Comparison of ENCODE assay signal across 8 cellular contexts in genomic region chr12:48681738-48682532, GRCh38. TPM values are rescaled to one million over a fixed set of nuclear protein-coding genes. Genes with fewer than 3 reads are reported as not detected.
A peak's percentile ranks its signal among the peaks of the same experiment; 100 is the strongest.
DNase-seq lines count a peak whose midpoint lies in the region; ATAC-seq and TF ChIP-seq lines count a peak whose summit lies in the region.

Gene KANSL2 (minus strand): TSS chr12:48682238. CDS start chr12:48681632, 606 bp downstream.

- H3K27me3 ChIP-seq in left ventricle myocardium inferior (ENCODE audit: low read depth) (no peaks in the 10 kb centered on the region), prostate gland (replicated peaks; ENCODE audit: insufficient read depth) (no peaks in the 10 kb centered on the region)

- WGBS in prostate gland = under 1% methylated on average over 63 of the region's 63 CpGs
- under 1% methylated on average over 63 of the region's 63 CpGs for WGBS in urinary bladder

- intact Hi-C loops in left ventricle myocardium inferior (cut with micrococcal nuclease) = no loop called here
- intact Hi-C loops in prostate gland (cut with DNase I) = loop anchor here (1.0 kb wide), 1 partner anchor 34 kb away; the partner anchor contains the start of gene CCNT1

- no peaks in the 10 kb centered on the region for H3K9me3 ChIP-seq in left ventricle myocardium inferior (replicated peaks)
- H3K9me3 ChIP-seq in prostate gland = no peaks in the 10 kb centered on the region

- peak; percentile 98 for TF ChIP-seq POLR2A in prostate gland (IDR thresholded peaks at IDR 0.05)

- DNase-seq in NCI-H187 (lab: John Stamatoyannopoulos, UW) (peak; percentile 94 to 98), T-helper 2 cell (peak; percentile 86 to 99 (median 96)), left ventricle myocardium inferior (peak; percentile 98), prostate gland (ENCODE audit: low spot score) (peak; percentile 99)

- peaks cover 34% of the 10 kb centered on the region for H3K36me3 ChIP-seq in left ventricle myocardium inferior
- H3K36me3 ChIP-seq in prostate gland = no peaks in the 10 kb centered on the region
- peaks cover 5% of the 10 kb centered on the region for H3K36me3 ChIP-seq in urinary bladder (ENCODE audit: insufficient read depth)

- H3K4me1 ChIP-seq in left ventricle myocardium inferior (peaks cover 57% of the 10 kb centered on the region), prostate gland (replicated peaks) (no peaks in the 10 kb centered on the region), urinary bladder (ENCODE audit: insufficient read depth) (peaks cover 4% of the 10 kb centered on the region)

- H3K27ac ChIP-seq in angular gyrus (ENCODE audit: low read depth, low read length) = peak within 1 kb of the TSS; percentile 86
- H3K27ac ChIP-seq in left ventricle myocardium inferior (replicated peaks) = peak within 1 kb of the TSS; percentile 94
- H3K27ac ChIP-seq in prostate gland = peak within 1 kb of the TSS; percentile 89
- peak within 1 kb of the TSS; percentile 62 for H3K27ac ChIP-seq in urinary bladder (ENCODE audit: low read depth)

- peak within 1 kb of the TSS; percentile 99 for H3K4me3 ChIP-seq in left ventricle myocardium inferior
- peak within 1 kb of the TSS; percentile 90 to 93 for H3K4me3 ChIP-seq in prostate gland
- peak within 1 kb of the TSS; percentile 74 for H3K4me3 ChIP-seq in urinary bladder (ENCODE audit: low read depth, low read length)

- ATAC-seq in GM18498 (IDR thresholded peaks at IDR 0.05; ENCODE audit: unreplicated experiment) = peak; percentile 98
- ATAC-seq in HG02938 (IDR thresholded peaks at IDR 0.05; ENCODE audit: unreplicated experiment) = peak; percentile 98

- no peak for TF ChIP-seq CTCF in left ventricle myocardium inferior (IDR thresholded peaks at IDR 0.05; ENCODE audit: borderline replicate concordance)
- TF ChIP-seq CTCF in prostate gland (IDR thresholded peaks at IDR 0.05) = no peak

RNA-seq across cellular contexts. Expression of gene KANSL2, which starts in this region (rescaled TPM):
- total RNA-seq in left ventricle myocardium inferior (23.1 TPM), prostate gland (10 to 100 TPM; 53.1 to 53.2 TPM), urinary bladder (55.3 TPM)
- polyA plus RNA-seq in urinary bladder = 27.5 TPM

Comparison
In these comparisons a context has a peak if more than half of its experiments do, and no peak if none do; other contexts are left out.
1. Peak in every context shown above with its lines: DNase-seq, ATAC-seq, H3K4me3 ChIP-seq and H3K27ac ChIP-seq.